ENCODE assay signal across 8 cellular contexts in the genomic region with DNA sequence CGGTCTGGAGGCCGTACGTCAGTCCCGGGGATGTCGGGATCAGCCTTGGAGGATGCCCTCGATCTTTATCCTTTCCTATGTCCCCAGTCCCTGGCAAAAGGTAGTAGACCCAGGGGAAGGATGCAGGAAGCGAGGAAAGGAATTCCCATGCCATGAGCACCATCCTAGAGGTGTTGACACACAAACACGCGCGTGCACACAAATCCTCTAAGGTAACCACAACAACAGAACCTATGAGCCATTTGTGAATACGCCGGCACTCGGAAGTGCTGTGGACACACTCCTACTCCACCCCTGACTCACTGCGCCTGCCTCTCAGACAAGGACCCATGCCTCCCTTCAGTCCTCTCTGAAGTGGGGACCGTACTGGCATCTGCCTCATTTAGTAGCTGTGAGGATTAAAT. TPM values are rescaled to one million over a fixed set of nuclear protein-coding genes. Genes with fewer than 3 reads are reported as not detected.
DNase-seq lines count a peak whose midpoint lies in the region; ATAC-seq and TF ChIP-seq lines count a peak whose summit lies in the region.

No MANE protein-coding gene starts in this region.

- H3K36me3 ChIP-seq in GM23338 (ENCODE audit: insufficient read depth), result no peaks in the 10 kb centered on the region
- no peaks in the 10 kb centered on the region for H3K36me3 ChIP-seq in SK-N-MC (ENCODE audit: insufficient read depth, low read length)

- H3K79me2 ChIP-seq in GM23338 (replicated peaks; ENCODE audit: insufficient read depth), result no peaks in the 10 kb centered on the region

- ATAC-seq in GM23338 (peak; percentile 13), GM19023 (IDR thresholded peaks at IDR 0.05; ENCODE audit: unreplicated experiment) (no peak), HG02938 (IDR thresholded peaks at IDR 0.05; ENCODE audit: unreplicated experiment) (no peak)
- ATAC-seq in stimulated activated naive B cell treated with anti-CD40 and anti-IgM and Interleukin-4, amounts not matched to agents 10 μg/mL and 1 μg/mL and 100 μg/mL, for 72 hours (replicated peaks), result peak; percentile 41 to 44

- H3K4me1 Mint-ChIP-seq in GM23338, result peaks cover 9% of the 10 kb centered on the region
- peaks cover 11 to 18% of the 10 kb centered on the region in 2 donors for H3K4me1 Mint-ChIP-seq in stimulated activated naive B cell treated with anti-CD40 and anti-IgM and Interleukin-4, amounts not matched to agents 10 μg/mL and 1 μg/mL and 100 μg/mL, for 72 hours

- H3K9me3 Mint-ChIP-seq in GM23338, result no peaks in the 10 kb centered on the region
- H3K9me3 Mint-ChIP-seq in stimulated activated naive B cell treated with anti-CD40 and anti-IgM and Interleukin-4, amounts not matched to agents 10 μg/mL and 1 μg/mL and 100 μg/mL, for 72 hours, result no peaks in the 10 kb centered on the region

- H3K27me3 Mint-ChIP-seq in GM23338 (ENCODE audit: insufficient read depth, low read depth, poor library complexity), result peaks cover 18% of the 10 kb centered on the region
- peaks cover 38 to 39% of the 10 kb centered on the region in 2 donors for H3K27me3 Mint-ChIP-seq in stimulated activated naive B cell treated with anti-CD40 and anti-IgM and Interleukin-4, amounts not matched to agents 10 μg/mL and 1 μg/mL and 100 μg/mL, for 72 hours

- H3F3A ChIP-seq in GM23338 (replicated peaks; ENCODE audit: low read depth), result no peaks in the 10 kb centered on the region

- DNase-seq in A172 (ENCODE audit: low spot score) (peak; percentile 87), GM23338 (ENCODE audit: low spot score) (no peak), SK-N-MC (ENCODE audit: low read depth, low spot score) (no peak), choroid plexus epithelial cell (ENCODE audit: low read depth) (peak; percentile 75), mesenteric fat pad (ENCODE audit: low spot score) (peak; percentile 43)
- DNase-seq in stimulated activated naive B cell treated with anti-CD40 and anti-IgM and Interleukin-4, amounts not matched to agents 10 μg/mL and 1 μg/mL and 100 μg/mL, for 72 hours, result no peak

- peak overlapping the region; percentile 98 for H3K4me2 ChIP-seq in GM23338

- H3K4me3 Mint-ChIP-seq in GM23338, result peak overlapping the region; percentile 69
- H3K4me3 Mint-ChIP-seq in stimulated activated naive B cell treated with anti-CD40 and anti-IgM and Interleukin-4, amounts not matched to agents 10 μg/mL and 1 μg/mL and 100 μg/mL, for 72 hours, result peak overlapping the region; percentile 70 to 72

- H4K20me1 ChIP-seq in GM23338 (replicated peaks; ENCODE audit: insufficient read depth), result no peaks in the 10 kb centered on the region

- H3K36me3 Mint-ChIP-seq in GM23338 (ENCODE audit: low read depth), result no peaks in the 10 kb centered on the region
- H3K36me3 Mint-ChIP-seq in stimulated activated naive B cell treated with anti-CD40 and anti-IgM and Interleukin-4, amounts not matched to agents 10 μg/mL and 1 μg/mL and 100 μg/mL, for 72 hours, result no peaks in the 10 kb centered on the region

- H3K27ac Mint-ChIP-seq in GM23338, result no peak overlapping the region
- peak overlapping the region; percentile 57 for H3K27ac Mint-ChIP-seq in stimulated activated naive B cell treated with anti-CD40 and anti-IgM and Interleukin-4, amounts not matched to agents 10 μg/mL and 1 μg/mL and 100 μg/mL, for 72 hours

- no peaks in the 10 kb centered on the region for H3K9me3 ChIP-seq in SK-N-MC (ENCODE audit: low read depth, low read length)

- peaks cover 3% of the 10 kb centered on the region; the same call in 1 of the 2 replicates for H3K4me1 ChIP-seq in GM23338 (ENCODE audit: insufficient read depth)

- peaks cover 40% of the 10 kb centered on the region for H3K27me3 ChIP-seq in GM23338 (ENCODE audit: insufficient read depth)

- peak overlapping the region; percentile 100 for H2AFZ ChIP-seq in GM23338

- 0 out of 4 replicates have a peak, but pooled peaks of 1 of the 2 experiments have one; percentile 23 for TF ChIP-seq CTCF in GM23338 (conservative IDR thresholded peaks at IDR 0.05; ENCODE audit: low read depth in 2 of 2)
- no peak for TF ChIP-seq CTCF in choroid plexus epithelial cell (conservative IDR thresholded peaks at IDR 0.05; ENCODE audit: low read depth, low read length)

- H3K4me3 ChIP-seq in GM23338 (peak overlapping the region; percentile 88), SK-N-MC (peak overlapping the region; percentile 85), choroid plexus epithelial cell (ENCODE audit: low read depth, low read length) (peak overlapping the region; percentile 63)

- H3K9ac ChIP-seq in SK-N-MC (ENCODE audit: insufficient read length), result no peak overlapping the region

- H3K9me2 ChIP-seq in GM23338 (ENCODE audit: insufficient read depth), result no peaks in the 10 kb centered on the region

- H3K27ac ChIP-seq in GM23338 (ENCODE audit: low read depth), result no peak overlapping the region
- no peak overlapping the region for H3K27ac ChIP-seq in SK-N-MC

TF ChIP-seq in GM23338, 12 proteins besides CTCF, POLR2A, EP300 and RAD21:
- TF ChIP-seq JUNB (IDR thresholded peaks at IDR 0.05; ENCODE audit: unreplicated experiment) (no peak), ZNF331 (CRISPR knock-in tag; IDR thresholded peaks at IDR 0.05; ENCODE audit: low read depth) (no peak), ZNF114 (CRISPR knock-in tag; IDR thresholded peaks at IDR 0.05) (no peak), EZH2 (IDR thresholded peaks at IDR 0.05; ENCODE audit: low read depth, unreplicated experiment) (no peak), CREB1 (CRISPR knock-in tag; IDR thresholded peaks at IDR 0.05; ENCODE audit: low read depth) (no peak)

RNA-seq across cellular contexts. Expression of gene MLPH, which starts 11.3 kb away (rescaled TPM):
- 12.9 and 17.7 TPM in 2 replicates for total RNA-seq in A172 (2014; rRNA removed; shearing (Covaris generic))
- 15.7 and 16.5 TPM in 2 replicates for total RNA-seq in GM23338 (2014; rRNA removed; shearing (Covaris generic))
- polyA plus RNA-seq in GM23338 (2016; fragmentation: Nextera tagmentation; extraction: Ambion mirVana), result 13.6 and 14.7 TPM in 2 replicates
- total RNA-seq in mesenteric fat pad, result 7.3 TPM

Comparison
In these comparisons a context has a peak if more than half of its experiments do, and no peak if none do; other contexts are left out.
1. DNase-seq: peak in A172 (single experiment), choroid plexus epithelial cell (single experiment) and mesenteric fat pad (single experiment); none in GM23338 (single experiment), SK-N-MC (single experiment) and stimulated activated naive B cell treated with anti-CD40 and anti-IgM and Interleukin-4, amounts not matched to agents 10 μg/mL and 1 μg/mL and 100 μg/mL, for 72 hours (single experiment).
2. ATAC-seq: peak in GM23338 (single experiment) and stimulated activated naive B cell treated with anti-CD40 and anti-IgM and Interleukin-4, amounts not matched to agents 10 μg/mL and 1 μg/mL and 100 μg/mL, for 72 hours (2 of 2); none in GM19023 (single experiment) and HG02938 (single experiment).
3. Peak in every context shown above with its lines, with median percentiles within 50 percentile points of each other: H3K4me3 ChIP-seq.